In the genomic region with DNA sequence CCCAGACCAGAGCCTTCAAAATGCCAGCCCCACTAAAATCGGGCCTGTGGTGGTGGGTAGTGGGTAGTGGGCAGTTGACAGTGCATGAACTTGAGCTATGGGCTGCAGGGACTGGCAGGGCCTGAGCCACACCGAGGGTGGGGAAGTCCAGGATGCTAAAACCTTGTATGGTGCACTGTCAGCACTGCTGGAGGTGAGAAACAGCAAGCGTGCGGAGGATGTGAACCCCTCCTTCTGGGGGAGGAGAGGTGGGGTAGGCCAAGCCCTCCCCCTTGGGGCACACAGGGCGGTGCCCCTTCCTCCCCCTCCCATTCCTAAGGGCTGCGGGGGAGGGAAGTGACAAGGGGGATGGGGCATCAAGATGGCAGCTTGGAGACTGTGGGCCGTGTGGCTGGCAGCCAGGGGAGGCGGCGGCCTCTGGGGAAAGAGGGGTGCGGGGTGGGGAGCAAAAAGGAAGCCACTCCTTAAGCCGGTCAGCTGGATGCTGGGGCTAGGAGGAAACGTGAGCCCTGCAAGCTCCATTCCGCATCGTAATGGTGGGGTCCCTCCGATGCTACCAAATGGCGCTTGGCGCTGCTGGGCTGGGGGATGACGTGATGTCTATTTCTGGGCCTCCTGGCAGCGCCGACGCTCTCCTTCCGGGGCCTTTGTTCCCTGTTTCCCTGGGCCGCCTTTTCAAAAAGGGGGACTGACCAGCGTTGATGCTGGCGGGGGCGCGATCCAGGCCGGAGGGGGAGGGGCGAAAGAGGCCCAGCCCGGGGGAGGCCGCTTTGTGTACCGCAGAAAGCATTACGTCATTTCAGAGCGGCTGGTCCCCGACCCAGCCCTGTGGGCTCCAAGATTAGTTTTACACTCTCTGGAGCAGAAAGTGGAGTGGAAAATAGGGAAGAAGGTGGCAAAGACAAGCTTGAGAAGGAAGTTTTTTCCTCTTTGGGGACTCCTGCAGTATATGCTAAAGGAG, we compare ENCODE assay signal across 8 cellular contexts. TPM values are rescaled to one million over a fixed set of nuclear protein-coding genes. Genes with fewer than 3 reads are reported as not detected.
DNase-seq lines count a peak whose midpoint lies in the region; ATAC-seq, FAIRE-seq and TF ChIP-seq lines count a peak whose summit lies in the region.

No MANE protein-coding gene starts in this region.

- H3K27ac ChIP-seq in CD8-positive, alpha-beta T cell (ENCODE audit: low read depth, low read length): peak overlapping the region; percentile 45

- H3K4me3 Mint-ChIP-seq in CD8-positive, alpha-beta T cell: peak overlapping the region; percentile 83
- peak overlapping the region; percentile 96 for H3K4me3 Mint-ChIP-seq in activated CD8-positive, alpha-beta T cell treated with anti-CD3 and anti-CD28 coated beads, Interleukin-2, amount 10 ng/mL, durations not matched to agents 7 days and 5 days
- peak overlapping the region; percentile 87 for H3K4me3 Mint-ChIP-seq in effector memory CD8-positive, alpha-beta T cell
- peak overlapping the region; percentile 91 for H3K4me3 Mint-ChIP-seq in memory B cell

- TF ChIP-seq POLR2A in H54 (IDR thresholded peaks at IDR 0.05; ENCODE audit: low read depth, low read length): peak; percentile 22; the same call in 1 of the 2 replicates

- H3K36me3 ChIP-seq in CD8-positive, alpha-beta T cell (ENCODE audit: insufficient read depth, low read length): no peaks in the 10 kb centered on the region

- peak overlapping the region; percentile 90 for H3K27ac Mint-ChIP-seq in CD8-positive, alpha-beta T cell
- peak overlapping the region; percentile 87 for H3K27ac Mint-ChIP-seq in activated CD8-positive, alpha-beta T cell treated with anti-CD3 and anti-CD28 coated beads, Interleukin-2, amount 10 ng/mL, durations not matched to agents 7 days and 5 days
- H3K27ac Mint-ChIP-seq in effector memory CD8-positive, alpha-beta T cell: peak overlapping the region; percentile 96 to 98
- H3K27ac Mint-ChIP-seq in memory B cell: peak overlapping the region; percentile 87

- no peak for TF ChIP-seq CTCF in CD8-positive, alpha-beta T cell (IDR thresholded peaks at IDR 0.05)

- CTCF ChIA-PET in CD8-positive, alpha-beta T cell (lab: Charles Lee): interaction anchor here (1.2 to 1.5 kb wide), 2 partner anchors 13 to 47 kb away, joined by 3 to 4 read pairs; no protein-coding TSS in a partner anchor
- CTCF ChIA-PET in activated CD8-positive, alpha-beta T cell treated with anti-CD3 and anti-CD28 coated beads, Interleukin-2, amount 10 ng/mL, durations not matched to agents 7 days and 5 days (lab: Charles Lee): interaction anchor here (0.8 to 2.2 kb wide), 10 partner anchors 9 to 206 kb away, joined by 3 to 7 read pairs (median 3); a partner anchor contains a TSS

- H3K9me3 ChIP-seq in CD8-positive, alpha-beta T cell (ENCODE audit: low read length): no peaks in the 10 kb centered on the region

- intact Hi-C loops in CD8-positive, alpha-beta T cell (cut with DNase I, micrococcal nuclease): loop anchor here (1.0 to 10.0 kb wide), 12 partner anchors 33 to 1638 kb away; a partner anchor contains a TSS

- H3K4me1 Mint-ChIP-seq in CD8-positive, alpha-beta T cell (ENCODE audit: low read depth): peaks cover 41% of the 10 kb centered on the region
- peaks cover 53% of the 10 kb centered on the region for H3K4me1 Mint-ChIP-seq in activated CD8-positive, alpha-beta T cell treated with anti-CD3 and anti-CD28 coated beads, Interleukin-2, amount 10 ng/mL, durations not matched to agents 7 days and 5 days (ENCODE audit: low read depth)
- H3K4me1 Mint-ChIP-seq in effector memory CD8-positive, alpha-beta T cell (ENCODE audit: low read depth in 2 of 2): peaks cover 23 to 40% of the 10 kb centered on the region in 2 donors
- peaks cover 15% of the 10 kb centered on the region for H3K4me1 Mint-ChIP-seq in memory B cell

- H3K4me3 ChIP-seq in CD8-positive, alpha-beta T cell (ENCODE audit: low read depth, low read length): peak overlapping the region; percentile 64

- peaks cover 5% of the 10 kb centered on the region for H3K27me3 Mint-ChIP-seq in CD8-positive, alpha-beta T cell (ENCODE audit: low read depth)
- no peaks in the 10 kb centered on the region for H3K27me3 Mint-ChIP-seq in activated CD8-positive, alpha-beta T cell treated with anti-CD3 and anti-CD28 coated beads, Interleukin-2, amount 10 ng/mL, durations not matched to agents 7 days and 5 days (ENCODE audit: low read depth)
- no peaks in the 10 kb centered on the region for H3K27me3 Mint-ChIP-seq in effector memory CD8-positive, alpha-beta T cell
- peaks cover 12% of the 10 kb centered on the region for H3K27me3 Mint-ChIP-seq in memory B cell

- H3K36me3 Mint-ChIP-seq in CD8-positive, alpha-beta T cell: peaks cover 10% of the 10 kb centered on the region
- peaks cover 9% of the 10 kb centered on the region for H3K36me3 Mint-ChIP-seq in activated CD8-positive, alpha-beta T cell treated with anti-CD3 and anti-CD28 coated beads, Interleukin-2, amount 10 ng/mL, durations not matched to agents 7 days and 5 days (ENCODE audit: low read depth)
- peaks cover 29% of the 10 kb centered on the region for H3K36me3 Mint-ChIP-seq in effector memory CD8-positive, alpha-beta T cell (ENCODE audit: insufficient read depth)
- H3K36me3 Mint-ChIP-seq in memory B cell: peaks cover under 1% of the 10 kb centered on the region

- H3K27me3 ChIP-seq in CD8-positive, alpha-beta T cell (ENCODE audit: insufficient read depth, low read length): no peaks in the 10 kb centered on the region

- peak; percentile 38 for ATAC-seq in CD8-positive, alpha-beta T cell
- ATAC-seq in activated CD8-positive, alpha-beta T cell treated with anti-CD3 and anti-CD28 coated beads, Interleukin-2, amount 10 ng/mL, durations not matched to agents 7 days and 5 days: peak; percentile 29
- ATAC-seq in effector memory CD8-positive, alpha-beta T cell (replicated peaks): peak; percentile 71
- ATAC-seq in memory B cell (ENCODE audit: low read depth): no peak
- no peak for ATAC-seq in HG03025 (IDR thresholded peaks at IDR 0.05; ENCODE audit: low FRiP score, unreplicated experiment)

- DNase-seq in CD8-positive, alpha-beta T cell: peak; percentile 31 to 67 (median 53)
- DNase-seq in H54 (ENCODE audit: insufficient read length, low spot score) (peak; percentile 54), NCI-H524 (lab: John Stamatoyannopoulos, UW) (peak; percentile 67 to 68), memory B cell (ENCODE audit: low spot score in 2 of 2) (peak; percentile 7 to 29)
- peak; percentile 71 for DNase-seq in activated CD8-positive, alpha-beta T cell treated with anti-CD3 and anti-CD28 coated beads, Interleukin-2, amount 10 ng/mL, durations not matched to agents 7 days and 5 days
- peak; percentile 67 to 77 (median 70) for DNase-seq in effector memory CD8-positive, alpha-beta T cell
- DNase-seq in stimulated activated CD8-positive, alpha-beta memory T cell treated with anti-CD3 and anti-CD28 coated beads, Interleukin-15, amount 100 ng/mL, for 48 hours (ENCODE audit: low read depth in 2 of 2): peak; percentile 57 to 58

- POLR2A ChIA-PET in CD8-positive, alpha-beta T cell (lab: Charles Lee): interaction anchor here (1.0 to 1.7 kb wide), 4 partner anchors 9 to 161 kb away, joined by 3 to 5 read pairs (median 4); a partner anchor contains a TSS
- POLR2A ChIA-PET in activated CD8-positive, alpha-beta T cell treated with anti-CD3 and anti-CD28 coated beads, Interleukin-2, amount 10 ng/mL, durations not matched to agents 7 days and 5 days (lab: Charles Lee): interaction anchor here (0.6 to 1.7 kb wide), 12 partner anchors 8 to 483 kb away, joined by 3 to 8 read pairs (median 3); a partner anchor contains a TSS

- H3K4me1 ChIP-seq in CD8-positive, alpha-beta T cell (ENCODE audit: insufficient read depth, low read length): peaks cover 37% of the 10 kb centered on the region

- no peak for FAIRE-seq in H54 (lab: Jason Lieb, UNC)

- no peaks in the 10 kb centered on the region for H3K9me3 Mint-ChIP-seq in CD8-positive, alpha-beta T cell
- no peaks in the 10 kb centered on the region for H3K9me3 Mint-ChIP-seq in activated CD8-positive, alpha-beta T cell treated with anti-CD3 and anti-CD28 coated beads, Interleukin-2, amount 10 ng/mL, durations not matched to agents 7 days and 5 days (ENCODE audit: insufficient read depth)
- H3K9me3 Mint-ChIP-seq in effector memory CD8-positive, alpha-beta T cell: no peaks in the 10 kb centered on the region
- no peaks in the 10 kb centered on the region for H3K9me3 Mint-ChIP-seq in memory B cell

RNA-seq across cellular contexts. Expression of a gene that starts 0.8 kb away (rescaled TPM):
- 1 to 10 TPM; 6.9 to 8.6 TPM for total RNA-seq in CD8-positive, alpha-beta T cell
- 10 to 100 TPM; 11.9 to 12.2 TPM for total RNA-seq in activated CD8-positive, alpha-beta T cell treated with anti-CD3 and anti-CD28 coated beads, Interleukin-2, amount 10 ng/mL, durations not matched to agents 7 days and 5 days

RNA-seq across cellular contexts. Expression of a gene that starts 3.1 kb away (rescaled TPM):
- 10 to 100 TPM; 72.5 to 78.5 TPM for total RNA-seq in CD8-positive, alpha-beta T cell
- total RNA-seq in activated CD8-positive, alpha-beta T cell treated with anti-CD3 and anti-CD28 coated beads, Interleukin-2, amount 10 ng/mL, durations not matched to agents 7 days and 5 days: 10 to 100 TPM; 64.8 to 70.3 TPM

RNA-seq across cellular contexts. Expression of a gene that starts 51.0 kb away (rescaled TPM):
- 10 to 100 TPM; 79.6 to 85.0 TPM for total RNA-seq in CD8-positive, alpha-beta T cell
- total RNA-seq in activated CD8-positive, alpha-beta T cell treated with anti-CD3 and anti-CD28 coated beads, Interleukin-2, amount 10 ng/mL, durations not matched to agents 7 days and 5 days: 10 to 100 TPM; 26.0 to 26.4 TPM

Comparison
In these comparisons a context has a peak if more than half of its experiments do, and no peak if none do; other contexts are left out.
1. ATAC-seq: peak in CD8-positive, alpha-beta T cell (single experiment), activated CD8-positive, alpha-beta T cell treated with anti-CD3 and anti-CD28 coated beads, Interleukin-2, amount 10 ng/mL, durations not matched to agents 7 days and 5 days (single experiment) and effector memory CD8-positive, alpha-beta T cell (single experiment); none in memory B cell (single experiment) and HG03025 (single experiment).
2. DNase-seq: peak in every context shown above with its lines; median percentile 71 in activated CD8-positive, alpha-beta T cell treated with anti-CD3 and anti-CD28 coated beads, Interleukin-2, amount 10 ng/mL, durations not matched to agents 7 days and 5 days; 70 in effector memory CD8-positive, alpha-beta T cell; 68 in NCI-H524; 58 in stimulated activated CD8-positive, alpha-beta memory T cell treated with anti-CD3 and anti-CD28 coated beads, Interleukin-15, amount 100 ng/mL, for 48 hours; 54 in H54; 53 in CD8-positive, alpha-beta T cell; 18 in memory B cell.
3. Peak in every context shown above with its lines, with median percentiles within 50 percentile points of each other: H3K27ac Mint-ChIP-seq and H3K4me3 Mint-ChIP-seq.